Comparison of ENCODE assay signal across 11 cellular contexts in genomic region chr1:116325922-116326321, GRCh38. TPM values are rescaled to one million over a fixed set of nuclear protein-coding genes. Genes with fewer than 3 reads are reported as not detected.
A peak's percentile ranks its signal among the peaks of the same experiment; 100 is the strongest.
DNase-seq lines count a peak whose midpoint lies in the region; ATAC-seq and TF ChIP-seq lines count a peak whose summit lies in the region.
"Had no signal": no experiment of that assay in that cellular context is flagged by ENCODE, and none has a peak within 500 bp of the region (broad histone marks: within the 10 kb centered on the region; RNA-seq: fewer than 3 reads in every experiment).

No MANE protein-coding gene starts in this region.

- H3K36me3 Mint-ChIP-seq in CD4-positive, alpha-beta T cell (ENCODE audit: low read depth) = no peaks in the 10 kb centered on the region
- peaks cover 1% of the 10 kb centered on the region for H3K36me3 Mint-ChIP-seq in activated T-cell treated with anti-CD3 and anti-CD28 coated beads, Interleukin-2, amount 50 U/mL, for 4 hours (ENCODE audit: insufficient read depth)
- H3K36me3 Mint-ChIP-seq: stimulated activated naive B cell treated with anti-CD40 and anti-IgM and Interleukin-4, amounts not matched to agents 10 μg/mL and 1 μg/mL and 100 μg/mL, for 72 hours had no signal

- H3K9me3 Mint-ChIP-seq in CD4-positive, alpha-beta T cell = no peaks in the 10 kb centered on the region
- H3K9me3 Mint-ChIP-seq in activated T-cell treated with anti-CD3 and anti-CD28 coated beads, Interleukin-2, amount 50 U/mL, for 4 hours = no peaks in the 10 kb centered on the region
- H3K9me3 Mint-ChIP-seq: stimulated activated naive B cell treated with anti-CD40 and anti-IgM and Interleukin-4, amounts not matched to agents 10 μg/mL and 1 μg/mL and 100 μg/mL, for 72 hours had no signal

- H3K18ac ChIP-seq in mesendoderm (ENCODE audit: low read length) = no peak overlapping the region

- H3K4me3 ChIP-seq in mesendoderm (ENCODE audit: low read length) = no peak overlapping the region

- no peaks in the 10 kb centered on the region for H3K27me3 Mint-ChIP-seq in CD4-positive, alpha-beta T cell
- H3K27me3 Mint-ChIP-seq in activated T-cell treated with anti-CD3 and anti-CD28 coated beads, Interleukin-2, amount 50 U/mL, for 4 hours (ENCODE audit: low read depth) = no peaks in the 10 kb centered on the region

- no peaks in the 10 kb centered on the region for H3K27me3 ChIP-seq in CD4-positive, alpha-beta T cell (ENCODE audit: control insufficient read depth, insufficient read depth, low read length)
- no peaks in the 10 kb centered on the region for H3K27me3 ChIP-seq in mesendoderm (ENCODE audit: insufficient read depth, low read length, poor library complexity)

- no peak overlapping the region for H2BK15ac ChIP-seq in mesendoderm (replicated peaks; ENCODE audit: low read depth)

- H4K8ac ChIP-seq in mesendoderm (ENCODE audit: low read depth, low read length) = no peak overlapping the region

- no peak overlapping the region for H3K4ac ChIP-seq in mesendoderm (ENCODE audit: low read depth, low read length)

- H3K4me3 Mint-ChIP-seq in CD4-positive, alpha-beta T cell = peak overlapping the region; percentile 62
- H3K4me3 Mint-ChIP-seq in activated T-cell treated with anti-CD3 and anti-CD28 coated beads, Interleukin-2, amount 50 U/mL, for 4 hours = peak overlapping the region; percentile 55
- H3K4me3 Mint-ChIP-seq: stimulated activated naive B cell treated with anti-CD40 and anti-IgM and Interleukin-4, amounts not matched to agents 10 μg/mL and 1 μg/mL and 100 μg/mL, for 72 hours had no signal

- CTCF ChIA-PET in CD4-positive, alpha-beta T cell (lab: Charles Lee) = interaction anchor here (0.8 to 1.7 kb wide), 2 partner anchors 9 to 173 kb away, joined by 3 read pairs; no protein-coding TSS in a partner anchor

- H3K4me1 ChIP-seq in mesendoderm (ENCODE audit: control insufficient read depth, low read depth, low read length) = no peaks in the 10 kb centered on the region

- no peak overlapping the region for H3K4me2 ChIP-seq in mesendoderm (ENCODE audit: low read length)

- H3K23ac ChIP-seq in mesendoderm (ENCODE audit: low read length) = no peak overlapping the region

- POLR2A ChIA-PET in CD4-positive, alpha-beta T cell (lab: Charles Lee) = interaction anchor here (0.7 to 6.1 kb wide), 13 partner anchors 9 to 112 kb away, joined by 3 to 35 read pairs (median 4); no protein-coding TSS in a partner anchor

- H3K36me3 ChIP-seq in mesendoderm (ENCODE audit: control insufficient read depth, insufficient read depth, low read length) = no peaks in the 10 kb centered on the region

- H3K27ac ChIP-seq in CD4-positive, alpha-beta T cell (ENCODE audit: low read depth, low read length) = peak overlapping the region; percentile 72
- H3K27ac ChIP-seq in mesendoderm (ENCODE audit: low read depth, low read length) = no peak overlapping the region

- intact Hi-C loops in CD4-positive, alpha-beta T cell (cut with DNase I, micrococcal nuclease) = loop anchor here (2.0 to 10.0 kb wide), 4 partner anchors 21 to 91 kb away; partner anchors contain the start of gene ATP1A1 (in 1 of the 2)

- no peak overlapping the region for H2AK5ac ChIP-seq in mesendoderm (ENCODE audit: low read length)

- no CpG with 5 or more reads among the region's 2 CpGs for WGBS in mesendoderm (ENCODE audit: extremely low coverage, insufficient coverage, low lambda C conversion rate)

- H3K79me2 ChIP-seq in mesendoderm (ENCODE audit: control insufficient read depth, insufficient read depth, low read length) = no peaks in the 10 kb centered on the region

- no peak overlapping the region for H2BK120ac ChIP-seq in mesendoderm (ENCODE audit: low read depth, low read length)

- DNase-seq in CD4-positive, alpha-beta T cell = peak; percentile 25 to 63 (median 36)
- DNase-seq in SHP77 (lab: John Stamatoyannopoulos, UW) (peak; percentile 32 to 53), mesendoderm (peak; percentile 37), Kasumi-1 (lab: John Stamatoyannopoulos, UW) (no peak), RKO (ENCODE audit: low spot score) (no peak), EL (no peak)
- DNase-seq in activated T-cell treated with anti-CD3 and anti-CD28 coated beads, Interleukin-2, amount 50 U/mL, for 4 hours = peak; percentile 26
- DNase-seq: C1 segment of cervical spinal cord; cortex of kidney; stimulated activated naive B cell treated with anti-CD40 and anti-IgM and Interleukin-4, amounts not matched to agents 10 μg/mL and 1 μg/mL and 100 μg/mL, for 72 hours had no signal

- peaks cover 98% of the 10 kb centered on the region for H3K4me1 Mint-ChIP-seq in CD4-positive, alpha-beta T cell (ENCODE audit: low read depth)
- H3K4me1 Mint-ChIP-seq in activated T-cell treated with anti-CD3 and anti-CD28 coated beads, Interleukin-2, amount 50 U/mL, for 4 hours (ENCODE audit: low read depth) = peaks cover 86% of the 10 kb centered on the region

- no peak overlapping the region for H3K56ac ChIP-seq in mesendoderm (ENCODE audit: low read length)

- TF ChIP-seq CTCF in CD4-positive, alpha-beta T cell (IDR thresholded peaks at IDR 0.05) = no peak

- H3K9ac ChIP-seq in mesendoderm (ENCODE audit: low read length) = no peak overlapping the region

- no peak overlapping the region for H2BK5ac ChIP-seq in mesendoderm (ENCODE audit: low read length)

- no peaks in the 10 kb centered on the region for H3K9me3 ChIP-seq in CD4-positive, alpha-beta T cell (ENCODE audit: control insufficient read depth, low read length)

- H3K27ac Mint-ChIP-seq in CD4-positive, alpha-beta T cell = peak overlapping the region; percentile 91
- H3K27ac Mint-ChIP-seq: stimulated activated naive B cell treated with anti-CD40 and anti-IgM and Interleukin-4, amounts not matched to agents 10 μg/mL and 1 μg/mL and 100 μg/mL, for 72 hours had no signal

- H4K5ac ChIP-seq in mesendoderm (ENCODE audit: low read length) = no peak overlapping the region

- no peaks in the 10 kb centered on the region for H3K79me1 ChIP-seq in mesendoderm (ENCODE audit: low read length)

- ATAC-seq in CD4-positive, alpha-beta T cell (ENCODE audit: poor library complexity) = peak; percentile 91
- peak; percentile 74 to 80 for ATAC-seq in activated T-cell treated with anti-CD3 and anti-CD28 coated beads, Interleukin-2, amount 50 U/mL, for 4 hours
- no peak for ATAC-seq in HG02840 (IDR thresholded peaks at IDR 0.05; ENCODE audit: low FRiP score, unreplicated experiment)
- ATAC-seq: stimulated activated naive B cell treated with anti-CD40 and anti-IgM and Interleukin-4, amounts not matched to agents 10 μg/mL and 1 μg/mL and 100 μg/mL, for 72 hours had no signal

RNA-seq across cellular contexts. Expression of gene ATP1A1, which starts 47.1 kb away (rescaled TPM):
- total RNA-seq in CD4-positive, alpha-beta T cell = 100 to 1,000 TPM; 251 to 262 TPM
- 100 to 1,000 TPM; 334 to 383 (median 337) TPM for total RNA-seq in activated T-cell treated with anti-CD3 and anti-CD28 coated beads, Interleukin-2, amount 50 U/mL, for 4 hours
- polyA plus RNA-seq in mesendoderm (2013, experiment 1 of 2) = 182 TPM
- polyA plus RNA-seq in mesendoderm (2013, experiment 2 of 2) = 180 TPM

Comparison
In these comparisons a context has a peak if more than half of its experiments do, and no peak if none do; other contexts are left out.
1. DNase-seq: peak in CD4-positive, alpha-beta T cell (10 of 10), SHP77 (2 of 2), activated T-cell treated with anti-CD3 and anti-CD28 coated beads, Interleukin-2, amount 50 U/mL, for 4 hours (single experiment) and mesendoderm (single experiment); none in Kasumi-1 (0 of 2), RKO (single experiment) and EL (single experiment).